In genomic region chr2:156589381-156590079, GRCh38 we compare ENCODE assay signal across 9 cellular contexts.
DNase-seq lines count a peak whose midpoint lies in the region; ATAC-seq and TF ChIP-seq lines count a peak whose summit lies in the region.
"Had no signal": no experiment of that assay in that cellular context is flagged by ENCODE, and none has a peak within 500 bp of the region (broad histone marks: within the 10 kb centered on the region; RNA-seq: fewer than 3 reads in every experiment).

No MANE protein-coding gene starts in this region.

- no peak overlapping the region for H3K9ac ChIP-seq in OCI-LY1 (ENCODE audit: low read length)
- H3K9ac ChIP-seq: BLaER1 treated with 17β-estradiol and CSF1 and Interleukin-3, amounts not matched to agents 10 nM and 100 nM had no signal

- no peaks in the 10 kb centered on the region for H3K79me2 ChIP-seq in OCI-LY1 (ENCODE audit: insufficient read depth, low read length)

- H3K27me3 ChIP-seq in OCI-LY1 (ENCODE audit: insufficient read depth, low read length) (no peaks in the 10 kb centered on the region), left lung (no peaks in the 10 kb centered on the region), uterus (no peaks in the 10 kb centered on the region)
- H3K27me3 ChIP-seq: BLaER1 treated with 17β-estradiol and CSF1 and Interleukin-3, amounts not matched to agents 10 nM and 100 nM had no signal

- TF ChIP-seq POLR2A in uterus (IDR thresholded peaks at IDR 0.05): no peak

- H3K4me1 ChIP-seq in OCI-LY1 (ENCODE audit: insufficient read depth, low read length, severe bottlenecking) (no peaks in the 10 kb centered on the region), left lung (peaks cover 0 to 5% of the 10 kb centered on the region in 2 donors), uterus (no peaks in the 10 kb centered on the region)

- no peaks in the 10 kb centered on the region for H3K9me2 ChIP-seq in OCI-LY1 (ENCODE audit: low read depth, low read length)

- DNase-seq in DMS79 treated with DMSO at 0.1 percent for 48 hours (lab: John Stamatoyannopoulos, UW) (peak; percentile 55), DMS79 (lab: John Stamatoyannopoulos, UW) (no peak), cardiac fibroblast (ENCODE audit: low read depth in 2 of 2) (peak; percentile 74 to 76), left lung (no peak), uterus (peak in 1 of 2 donors; percentile 15)

- H3K36me3 ChIP-seq in OCI-LY1 (ENCODE audit: insufficient read depth, low read length) (no peaks in the 10 kb centered on the region), left lung (peaks cover 0 to 1% of the 10 kb centered on the region in 2 donors), uterus (no peaks in the 10 kb centered on the region)

- no peaks in the 10 kb centered on the region for H4K20me1 ChIP-seq in OCI-LY1 (ENCODE audit: insufficient read depth, low read length)

- H3F3A ChIP-seq in OCI-LY1 (ENCODE audit: insufficient read depth, low read length): no peaks in the 10 kb centered on the region

- H3K9me3 ChIP-seq in OCI-LY1 (ENCODE audit: low read length): no peaks in the 10 kb centered on the region
- no peaks in the 10 kb centered on the region for H3K9me3 ChIP-seq in left lung
- no peaks in the 10 kb centered on the region for H3K9me3 ChIP-seq in uterus
- H3K9me3 ChIP-seq: BLaER1 treated with 17β-estradiol and CSF1 and Interleukin-3, amounts not matched to agents 10 nM and 100 nM had no signal

- TF ChIP-seq CTCF in OCI-LY1 (IDR thresholded peaks at IDR 0.05; ENCODE audit: low read length) (peak; percentile 63; the same call in 1 of the 2 replicates), cardiac fibroblast (IDR thresholded peaks at IDR 0.05; ENCODE audit: low read depth, low read length) (peak; percentile 33), left lung (IDR thresholded peaks at IDR 0.05) (peak; percentile 12 to 17), uterus (IDR thresholded peaks at IDR 0.05) (peak; percentile 47 to 58 (median 52))

- intact Hi-C loops in left lung (cut with DNase I) (loop anchor here in 1 of 2 donors (10.0 kb wide), 1 partner anchor 245 kb away; no protein-coding TSS in a partner anchor), uterus (cut with DNase I; ENCODE audit: low total_unique reads) (no loop called here)

- peak; percentile 69 for ATAC-seq in GM19372 (IDR thresholded peaks at IDR 0.05; ENCODE audit: low read depth, unreplicated experiment)
- peak; percentile 46 for ATAC-seq in HG03469 (IDR thresholded peaks at IDR 0.05; ENCODE audit: unreplicated experiment)
- ATAC-seq in left lung: peak; percentile 79

- H3K27ac ChIP-seq in OCI-LY1 (ENCODE audit: low read depth, low read length, poor library complexity, severe bottlenecking) (no peak overlapping the region), left lung (no peak overlapping the region), uterus (no peak overlapping the region)
- H3K27ac ChIP-seq: BLaER1 treated with 17β-estradiol and CSF1 and Interleukin-3, amounts not matched to agents 10 nM and 100 nM had no signal

- H3K4me3 ChIP-seq in OCI-LY1 (ENCODE audit: low read depth, low read length, poor library complexity, severe bottlenecking): no peak overlapping the region
- no peak overlapping the region for H3K4me3 ChIP-seq in cardiac fibroblast (replicated peaks in 1 of 2; ENCODE audit: low read depth in 2 of 2, low read length in 2 of 2)
- no peak overlapping the region for H3K4me3 ChIP-seq in left lung
- H3K4me3 ChIP-seq in uterus: no peak overlapping the region
- H3K4me3 ChIP-seq: BLaER1 treated with 17β-estradiol and CSF1 and Interleukin-3, amounts not matched to agents 10 nM and 100 nM had no signal

- H2AFZ ChIP-seq in OCI-LY1 (ENCODE audit: low read length): no peak overlapping the region

- H3K4me2 ChIP-seq in OCI-LY1 (ENCODE audit: low read length): no peak overlapping the region
- H3K4me2 ChIP-seq: BLaER1 treated with 17β-estradiol and CSF1 and Interleukin-3, amounts not matched to agents 10 nM and 100 nM had no signal

Comparison
In these comparisons a context has a peak if more than half of its experiments do, and no peak if none do; other contexts are left out.
1. DNase-seq: peak in DMS79 treated with DMSO at 0.1 percent for 48 hours (single experiment) and cardiac fibroblast (2 of 2); none in DMS79 (single experiment) and left lung (0 of 2).
2. Peak in every context shown above with its lines, with median percentiles within 50 percentile points of each other: ATAC-seq and CTCF ChIP-seq.